ENCODE assay signal across 13 cellular contexts in the genomic region with DNA sequence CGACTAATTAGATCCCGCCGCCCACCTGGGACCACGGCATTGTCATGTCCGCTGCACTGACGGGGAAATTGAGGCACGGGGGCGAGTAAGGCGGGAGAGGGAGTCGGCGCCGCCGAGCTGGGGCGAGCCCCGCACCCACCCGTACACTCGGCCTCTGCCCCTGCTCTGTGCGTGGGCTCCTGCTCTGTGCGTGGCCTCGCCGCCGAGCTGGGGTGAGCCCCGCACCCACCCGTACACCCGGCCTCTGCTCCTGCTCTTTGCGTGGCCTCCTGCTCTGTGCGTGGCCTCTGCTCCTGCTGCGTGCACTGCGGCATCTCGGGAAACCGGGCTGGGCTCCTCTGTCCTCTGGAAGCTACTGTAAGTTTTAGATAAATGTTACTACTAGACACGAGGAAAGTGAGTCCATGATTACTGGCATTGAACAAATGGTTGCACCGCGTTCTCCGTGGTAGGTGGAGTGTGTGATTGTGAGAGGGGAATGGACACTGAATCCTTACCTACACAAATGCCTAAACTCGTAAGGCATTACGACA. TPM values are rescaled to one million over a fixed set of nuclear protein-coding genes. Genes with fewer than 3 reads are reported as not detected.
"Had no signal": no experiment of that assay in that cellular context is flagged by ENCODE, and none has a peak within 500 bp of the region (broad histone marks: within the 10 kb centered on the region; RNA-seq: fewer than 3 reads in every experiment).

No MANE protein-coding gene starts in this region.

- H3K27ac ChIP-seq: parathyroid adenoma, tibial nerve had no signal

- H3K27me3 Mint-ChIP-seq: brain had no signal

- H3K9me3 ChIP-seq: tibial nerve had no signal

- ATAC-seq: activated CD4-positive, CD25-positive, alpha-beta regulatory T cell treated with anti-CD3 and anti-CD28 coated beads, Interleukin-2, amount 50 U/mL, for 24 hours had no signal

- H2AFZ ChIP-seq: parathyroid adenoma had no signal

- H3K9ac ChIP-seq: parathyroid adenoma had no signal

- H3K9me3 Mint-ChIP-seq: activated T-cell treated with anti-CD3 and anti-CD28 coated beads, Interleukin-2, amount 50 U/mL, for 4 hours; brain; dendritic cell treated with granulocyte-macrophage colony-stimulating factor and Interleukin-4, amounts not matched to agents 40 ng/mL and 50 ng/mL, for 4 days; neural crest cell had no signal

- H3K27me3 ChIP-seq: tibial nerve had no signal

- H3K4me3 ChIP-seq: tibial nerve had no signal

- H3K79me2 ChIP-seq: parathyroid adenoma had no signal

- H3K4me1 ChIP-seq: parathyroid adenoma had no signal

- H3K27ac Mint-ChIP-seq: brain; dendritic cell treated with granulocyte-macrophage colony-stimulating factor and Interleukin-4, amounts not matched to agents 40 ng/mL and 50 ng/mL, for 4 days had no signal

- H3K4me3 Mint-ChIP-seq: activated T-cell treated with anti-CD3 and anti-CD28 coated beads, Interleukin-2, amount 50 U/mL, for 4 hours; brain; dendritic cell treated with granulocyte-macrophage colony-stimulating factor and Interleukin-4, amounts not matched to agents 40 ng/mL and 50 ng/mL, for 4 days had no signal

- H3K4me1 Mint-ChIP-seq: brain, neural crest cell had no signal

- DNase-seq: activated T-cell treated with anti-CD3 and anti-CD28 coated beads, Interleukin-2, amount 50 U/mL, for 4 hours; left colon; SHP77 treated with DMSO at 0.1 percent for 48 hours; small intestine had no signal

RNA-seq across cellular contexts. Expression of a gene that starts 0.8 kb away (rescaled TPM):
- total RNA-seq: activated T-cell treated with anti-CD3 and anti-CD28 coated beads, Interleukin-2, amount 50 U/mL, for 4 hours; epithelial cell of proximal tubule; glomerular endothelial cell; neural crest cell; T-helper 2 cell treated with Interferon-gamma antibody and Interleukin-4, amounts not matched to agents 100 ng/mL and 5 ng/mL, for 36 hours had no signal
